Comparison of ENCODE assay signal across 28 cellular contexts in the genomic region with DNA sequence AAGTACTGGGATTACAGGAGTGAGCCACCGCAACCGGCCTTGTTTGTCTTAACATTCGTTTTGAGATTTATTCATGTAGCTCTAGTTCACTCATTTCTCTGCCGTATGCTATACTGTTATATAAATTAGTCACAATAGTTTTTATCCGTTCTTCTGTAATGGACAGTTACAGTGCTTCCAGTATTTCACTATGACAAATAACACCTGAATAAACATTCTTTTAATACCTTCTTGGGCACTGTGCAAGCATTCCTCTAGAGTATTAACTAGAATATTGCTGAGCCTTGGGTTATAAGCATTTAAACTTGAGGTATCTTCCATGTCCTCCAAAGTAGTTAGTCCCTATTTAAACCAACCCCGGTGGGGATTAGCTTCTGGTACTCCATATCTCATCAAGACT. TPM values are rescaled to one million over a fixed set of nuclear protein-coding genes. Genes with fewer than 3 reads are reported as not detected.
"Had no signal": no experiment of that assay in that cellular context is flagged by ENCODE, and none has a peak within 500 bp of the region (broad histone marks: within the 10 kb centered on the region; RNA-seq: fewer than 3 reads in every experiment).

No MANE protein-coding gene starts in this region.

- ATAC-seq: activated CD8-positive, alpha-beta T cell treated with anti-CD3 and anti-CD28 coated beads for 36 hours; activated T-cell treated with anti-CD3 and anti-CD28 coated beads, Interleukin-2, amount 50 U/mL, for 4 hours; foreskin keratinocyte; heart left ventricle; left lung; pancreas; stimulated activated effector memory CD8-positive, alpha-beta T cell treated with anti-CD3 and anti-CD28 coated beads, Interleukin-12 subunit alpha, Interleukin-12 subunit beta, amount 100 ng/mL, for 72 hours; T-helper 17 cell had no signal

- H3K27me3 Mint-ChIP-seq: activated CD4-positive, alpha-beta T cell treated with anti-CD3 and anti-CD28 coated beads, Interleukin-2, amount 10 ng/mL, durations not matched to agents 24 days and 14 days; activated CD8-positive, alpha-beta T cell treated with anti-CD3 and anti-CD28 coated beads for 36 hours; activated naive CD8-positive, alpha-beta T cell treated with anti-CD3 and anti-CD28 coated beads, Interleukin-2, amount 10 ng/mL, durations not matched to agents 7 days and 5 days; stimulated activated naive CD8-positive, alpha-beta T cell treated with anti-CD3 and anti-CD28 coated beads, Interleukin-15, Interleukin-2, amounts not matched to agents 100 ng/mL and 50 ng/mL, for 24 hours; T-helper 17 cell had no signal

- H3K4me3 Mint-ChIP-seq: activated CD4-positive, alpha-beta T cell treated with anti-CD3 and anti-CD28 coated beads, Interleukin-2, amount 10 ng/mL, durations not matched to agents 24 days and 14 days; activated CD8-positive, alpha-beta T cell treated with anti-CD3 and anti-CD28 coated beads for 36 hours; activated naive CD8-positive, alpha-beta T cell treated with anti-CD3 and anti-CD28 coated beads, Interleukin-2, amount 10 ng/mL, durations not matched to agents 7 days and 5 days; activated T-cell treated with anti-CD3 and anti-CD28 coated beads, Interleukin-2, amount 50 U/mL, for 4 hours; nephron progenitor cell; stimulated activated effector memory CD8-positive, alpha-beta T cell treated with anti-CD3 and anti-CD28 coated beads, Interleukin-12 subunit alpha, Interleukin-12 subunit beta, amount 100 ng/mL, for 72 hours; stimulated activated naive CD8-positive, alpha-beta T cell treated with anti-CD3 and anti-CD28 coated beads, Interleukin-15, Interleukin-2, amounts not matched to agents 100 ng/mL and 50 ng/mL, for 24 hours; T-helper 17 cell had no signal

- H3K27ac Mint-ChIP-seq: activated CD4-positive, alpha-beta T cell treated with anti-CD3 and anti-CD28 coated beads, Interleukin-2, amount 10 ng/mL, durations not matched to agents 24 days and 14 days; activated CD8-positive, alpha-beta T cell treated with anti-CD3 and anti-CD28 coated beads for 36 hours; activated naive CD8-positive, alpha-beta T cell treated with anti-CD3 and anti-CD28 coated beads, Interleukin-2, amount 10 ng/mL, durations not matched to agents 7 days and 5 days; activated T-helper 2 cell treated with anti-CD3 and anti-CD28 coated beads, Interferon-gamma antibody, Interleukin-2, Interleukin-4, amounts not matched to agents 10 μg/mL and 5 μg/mL and 100 μg/mL, durations not matched to agents 14 hours and 24 hours and 36 hours; nephron progenitor cell; stimulated activated naive CD8-positive, alpha-beta T cell treated with anti-CD3 and anti-CD28 coated beads, Interleukin-15, Interleukin-2, amounts not matched to agents 100 ng/mL and 50 ng/mL, for 24 hours; T-helper 17 cell had no signal

- DNase-seq: activated CD4-positive, alpha-beta T cell treated with anti-CD3 and anti-CD28 coated beads, Interleukin-2, amount 10 ng/mL, durations not matched to agents 24 days and 14 days; activated CD4-positive, CD25-positive, alpha-beta regulatory T cell treated with anti-CD3 and anti-CD28 coated beads, Interleukin-2, amount 50 U/mL, for 72 hours; activated CD8-positive, alpha-beta T cell treated with anti-CD3 and anti-CD28 coated beads for 36 hours; activated naive CD8-positive, alpha-beta T cell treated with anti-CD3 and anti-CD28 coated beads, Interleukin-2, amount 10 ng/mL, durations not matched to agents 7 days and 5 days; activated T-cell treated with anti-CD3 and anti-CD28 coated beads, Interleukin-2, amount 50 U/mL, for 4 hours; amniotic stem cell; central memory CD4-positive, alpha-beta T cell; dermis blood vessel endothelial cell; effector CD4-positive, alpha-beta T cell; foreskin keratinocyte; heart left ventricle; kidney glomerular epithelial cell; left lung; nephron progenitor cell; pancreas; sigmoid colon; small intestine; stimulated activated CD4-positive, alpha-beta T cell treated with anti-CD3 and anti-CD28 coated beads, Interleukin-4, amount 100 ng/mL, for 24 hours; T-helper 17 cell; T1000; trophoblast cell had no signal

- H3K9me3 Mint-ChIP-seq: activated CD4-positive, alpha-beta T cell treated with anti-CD3 and anti-CD28 coated beads, Interleukin-2, amount 10 ng/mL, durations not matched to agents 24 days and 14 days; activated CD8-positive, alpha-beta T cell treated with anti-CD3 and anti-CD28 coated beads for 36 hours; activated naive CD8-positive, alpha-beta T cell treated with anti-CD3 and anti-CD28 coated beads, Interleukin-2, amount 10 ng/mL, durations not matched to agents 7 days and 5 days; activated T-cell treated with anti-CD3 and anti-CD28 coated beads, Interleukin-2, amount 50 U/mL, for 4 hours; activated T-helper 2 cell treated with anti-CD3 and anti-CD28 coated beads, Interferon-gamma antibody, Interleukin-2, Interleukin-4, amounts not matched to agents 10 μg/mL and 5 μg/mL and 100 μg/mL, durations not matched to agents 14 hours and 24 hours and 36 hours; nephron progenitor cell; stimulated activated effector memory CD8-positive, alpha-beta T cell treated with anti-CD3 and anti-CD28 coated beads, Interleukin-12 subunit alpha, Interleukin-12 subunit beta, amount 100 ng/mL, for 72 hours; stimulated activated naive CD8-positive, alpha-beta T cell treated with anti-CD3 and anti-CD28 coated beads, Interleukin-15, Interleukin-2, amounts not matched to agents 100 ng/mL and 50 ng/mL, for 24 hours had no signal

RNA-seq across cellular contexts. Expression of a gene that starts 59.0 kb away (rescaled TPM):
- total RNA-seq: dermis blood vessel endothelial cell, esophagus muscularis mucosa, foreskin keratinocyte, left lung, mucosa of gallbladder, pancreas, sigmoid colon, subcutaneous adipose tissue, thoracic aorta had no signal
